Comparison of ENCODE assay signal across 14 cellular contexts in the genomic region with DNA sequence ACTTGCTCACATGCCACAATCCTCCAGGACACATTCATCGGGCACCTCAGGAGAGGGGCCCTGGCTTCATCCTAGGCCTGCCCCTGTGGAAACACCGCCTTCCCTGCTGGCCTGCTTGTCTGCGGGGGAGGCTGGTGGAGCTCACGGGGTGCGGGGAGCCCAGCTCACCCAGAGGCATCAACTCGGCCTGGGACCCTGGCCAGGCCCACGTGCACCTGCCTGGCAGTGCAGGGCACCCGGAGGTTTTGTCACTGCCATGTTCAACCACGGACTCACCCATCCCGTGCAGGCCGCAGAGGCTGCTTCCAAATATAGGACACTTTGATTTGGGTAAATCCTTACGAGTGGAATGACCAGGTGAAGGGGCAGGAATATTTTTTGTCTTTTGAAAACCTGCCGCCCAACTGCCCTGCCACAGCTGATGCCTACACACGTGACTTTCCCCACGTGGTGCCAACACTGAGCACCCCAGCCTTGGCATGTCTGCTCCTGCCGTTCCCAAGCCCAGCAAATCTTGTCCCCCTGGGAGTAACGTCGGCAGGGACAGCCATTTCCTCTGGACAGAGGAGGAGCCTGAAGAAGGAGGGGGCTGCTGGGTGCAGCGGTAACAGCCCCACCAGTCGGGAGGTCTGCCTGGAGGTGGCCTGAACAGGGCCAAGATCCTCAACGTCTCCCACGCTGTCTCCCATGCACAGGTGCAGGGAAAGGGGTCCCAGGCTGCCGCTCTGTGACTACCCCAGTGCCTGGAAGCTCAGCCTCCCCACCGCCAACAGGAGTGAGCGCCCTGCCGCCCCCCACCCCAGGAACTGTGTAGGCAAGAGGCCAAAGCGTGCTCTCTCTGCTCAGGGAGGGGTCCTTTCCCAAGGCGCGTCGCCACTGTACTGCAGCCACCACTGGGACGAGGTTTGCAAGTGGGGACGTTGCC. TPM values are rescaled to one million over a fixed set of nuclear protein-coding genes. Genes with fewer than 3 reads are reported as not detected.
DNase-seq lines count a peak whose midpoint lies in the region; ATAC-seq, FAIRE-seq and TF ChIP-seq lines count a peak whose summit lies in the region.
"Had no signal": no experiment of that assay in that cellular context is flagged by ENCODE, and none has a peak within 500 bp of the region (broad histone marks: within the 10 kb centered on the region; RNA-seq: fewer than 3 reads in every experiment).

No MANE protein-coding gene starts in this region.

- H3K27me3 ChIP-seq in BLaER1 (no peaks in the 10 kb centered on the region), pancreas (no peaks in the 10 kb centered on the region), esophagus squamous epithelium (no peaks in the 10 kb centered on the region)

- H3K36me3 ChIP-seq in BLaER1 (peaks cover 85% of the 10 kb centered on the region), pancreas (peaks cover 0 to 23% (median 0%) of the 10 kb centered on the region in 3 donors), esophagus squamous epithelium (peaks cover 13 to 85% (median 33%) of the 10 kb centered on the region in 3 donors)

- no peak overlapping the region for H3K4me3 ChIP-seq in BLaER1
- H3K4me3 ChIP-seq in pancreas, result no peak overlapping the region
- H3K4me3 ChIP-seq in esophagus squamous epithelium, result no peak overlapping the region

- no peak overlapping the region for H3K4me2 ChIP-seq in BLaER1

- no peaks in the 10 kb centered on the region for H3K9me3 Mint-ChIP-seq in activated CD4-positive, alpha-beta T cell treated with anti-CD3 and anti-CD28 coated beads for 36 hours (ENCODE audit: low read depth)

- TF ChIP-seq POLR2A in esophagus squamous epithelium (IDR thresholded peaks at IDR 0.05), result no peak

- CTCF ChIA-PET in RWPE1 (lab: Yijun Ruan, JAX), result no interaction called here
- CTCF ChIA-PET in activated CD4-positive, alpha-beta T cell treated with anti-CD3 and anti-CD28 coated beads for 36 hours (lab: Charles Lee), result no interaction called here

- no peaks in the 10 kb centered on the region for H3K36me3 Mint-ChIP-seq in activated CD4-positive, alpha-beta T cell treated with anti-CD3 and anti-CD28 coated beads for 36 hours (ENCODE audit: low read depth)

- TF ChIP-seq CTCF in RWPE1 (conservative IDR thresholded peaks at IDR 0.05; ENCODE audit: low read depth), result no peak
- no peak for TF ChIP-seq CTCF in pancreas (IDR thresholded peaks at IDR 0.05)
- no peak for TF ChIP-seq CTCF in esophagus squamous epithelium (IDR thresholded peaks at IDR 0.05)

- no peak overlapping the region for H3K9ac ChIP-seq in BLaER1

- WGBS in pancreas, 2 donors, result 85 to 86% methylated on average over 32 of the region's 32 CpGs
- 71 to 82% methylated on average over 9 to 13 of the region's 32 CpGs for WGBS in esophagus squamous epithelium, 2 donors

- no peak overlapping the region for H3K27ac Mint-ChIP-seq in activated CD4-positive, alpha-beta T cell treated with anti-CD3 and anti-CD28 coated beads for 36 hours

- H3K27ac ChIP-seq in BLaER1, result 0 out of 2 replicates have a peak overlapping the region, but pooled peaks have one; percentile 18
- H3K27ac ChIP-seq in RWPE1, result peak overlapping the region; percentile 66
- H3K27ac ChIP-seq in pancreas, result no peak overlapping the region
- H3K27ac ChIP-seq in esophagus squamous epithelium, result no peak overlapping the region

- no peaks in the 10 kb centered on the region for H3K4me1 Mint-ChIP-seq in activated CD4-positive, alpha-beta T cell treated with anti-CD3 and anti-CD28 coated beads for 36 hours

- H3K9me3 ChIP-seq in BLaER1 (no peaks in the 10 kb centered on the region), pancreas (no peaks in the 10 kb centered on the region), esophagus squamous epithelium (no peaks in the 10 kb centered on the region)

- DNase-seq in RWPE1 (ENCODE audit: low spot score) (no peak), cardiac septum (ENCODE audit: low spot score) (peak; percentile 72), pancreas (peak in 5 of 6 donors; percentile 2 to 62 (median 12)), activated gamma-delta T cell treated with Interleukin-2 at 50 U/mL for 16 hours (no peak), esophagus squamous epithelium (lab: John Stamatoyannopoulos, UW) (no peak)
- DNase-seq in activated CD4-positive, alpha-beta T cell treated with anti-CD3 and anti-CD28 coated beads for 36 hours, result no peak
- DNase-seq: amniotic stem cell; effector memory CD4-positive, alpha-beta T cell; Kasumi-1; NCI-H1930; SW 1271 had no signal

- ATAC-seq in pancreas (no peak), GM21447 (IDR thresholded peaks at IDR 0.05; ENCODE audit: unreplicated experiment) (no peak)
- no peak for ATAC-seq in activated CD4-positive, alpha-beta T cell treated with anti-CD3 and anti-CD28 coated beads for 36 hours

- peaks cover 96% of the 10 kb centered on the region for H4K20me1 ChIP-seq in BLaER1

- no peak overlapping the region for H3K4me3 Mint-ChIP-seq in activated CD4-positive, alpha-beta T cell treated with anti-CD3 and anti-CD28 coated beads for 36 hours

- intact Hi-C loops in cardiac septum (cut with DNase I), result no loop called here
- intact Hi-C loops in pancreas (cut with DNase I), result no loop called here
- intact Hi-C loops in esophagus squamous epithelium (cut with DNase I), result loop anchor here (10.0 kb wide), 1 partner anchor 161 kb away; a partner anchor contains a TSS
- intact Hi-C loops in activated CD4-positive, alpha-beta T cell treated with anti-CD3 and anti-CD28 coated beads for 36 hours (cut with DNase I, micrococcal nuclease), result no loop called here

- POLR2A ChIA-PET in RWPE1 (lab: Yijun Ruan, JAX; ENCODE audit: low non-redundant PET), result no interaction called here
- POLR2A ChIA-PET in activated CD4-positive, alpha-beta T cell treated with anti-CD3 and anti-CD28 coated beads for 36 hours (lab: Charles Lee), result no interaction called here

- FAIRE-seq in pancreas (lab: Jason Lieb, UNC), result no peak
- FAIRE-seq: H54 had no signal

- no peaks in the 10 kb centered on the region for H3K27me3 Mint-ChIP-seq in activated CD4-positive, alpha-beta T cell treated with anti-CD3 and anti-CD28 coated beads for 36 hours

- H3K4me1 ChIP-seq in BLaER1 (peaks cover 28% of the 10 kb centered on the region), pancreas (peaks cover 0 to 4% (median 0%) of the 10 kb centered on the region in 3 donors), esophagus squamous epithelium (peaks cover 31 to 67% (median 33%) of the 10 kb centered on the region in 3 donors)

RNA-seq across cellular contexts. Expression of a gene that starts 8.5 kb away (rescaled TPM):
- total RNA-seq in cardiac septum, result 37.9 TPM
- 10 to 100 TPM; 14.8 to 35.8 (median 24.7) TPM for total RNA-seq in pancreas
- polyA plus RNA-seq in pancreas, result 10 to 100 TPM; 29.6 to 51.4 TPM
- 10 to 100 TPM; 12.9 to 32.2 (median 27.8) TPM for total RNA-seq in esophagus squamous epithelium
- 1 to 10 TPM; 1.6 to 2.3 TPM for total RNA-seq in activated CD4-positive, alpha-beta T cell treated with anti-CD3 and anti-CD28 coated beads for 36 hours

RNA-seq across cellular contexts. Expression of a gene that starts 11.5 kb away (rescaled TPM):
- total RNA-seq in cardiac septum (5.6 TPM), pancreas (1 to 10 TPM; 4.1 to 7.9 (median 5.7) TPM), esophagus squamous epithelium (10 to 100 TPM in 3 of 4 donors, 1 to 10 TPM in 1; 8.9 to 13.0 (median 10.7) TPM)
- 1 to 10 TPM; 8.5 to 9.6 TPM for polyA plus RNA-seq in pancreas
- total RNA-seq in activated CD4-positive, alpha-beta T cell treated with anti-CD3 and anti-CD28 coated beads for 36 hours, result 10 to 100 TPM; 14.6 to 18.6 TPM

RNA-seq across cellular contexts. Expression of a gene that starts 11.5 kb away (rescaled TPM):
- total RNA-seq in cardiac septum (2.3 TPM), pancreas (1 to 10 TPM in 5 of 6 donors, under 1 TPM in 1; 0.95 to 2.3 (median 1.9) TPM), esophagus squamous epithelium (1 to 10 TPM in 3 of 4 donors, under 1 TPM in 1; 0.19 to 1.5 (median 1.2) TPM)
- 1 to 10 TPM; 2.5 to 3.6 TPM for polyA plus RNA-seq in pancreas
- 1 to 10 TPM; 2.3 to 3.2 TPM for total RNA-seq in activated CD4-positive, alpha-beta T cell treated with anti-CD3 and anti-CD28 coated beads for 36 hours

Comparison
In these comparisons a context has a peak if more than half of its experiments do, and no peak if none do; other contexts are left out.
1. H3K27ac ChIP-seq: peak in BLaER1 (single experiment) and RWPE1 (single experiment); none in pancreas (0 of 4) and esophagus squamous epithelium (0 of 4).
2. DNase-seq: peak in cardiac septum (single experiment) and pancreas (5 of 6); none in RWPE1 (single experiment), activated gamma-delta T cell treated with Interleukin-2 at 50 U/mL for 16 hours (single experiment), esophagus squamous epithelium (single experiment) and activated CD4-positive, alpha-beta T cell treated with anti-CD3 and anti-CD28 coated beads for 36 hours (single experiment).
3. RNA of a gene that starts 8.5 kb away (total RNA-seq): 37.9 TPM in cardiac septum (single experiment), 12.9 to 32.2 TPM in esophagus squamous epithelium and 14.8 to 35.8 TPM in pancreas; 1.6 to 2.3 TPM in activated CD4-positive, alpha-beta T cell treated with anti-CD3 and anti-CD28 coated beads for 36 hours; every median in the first group is over 4 times any median in the second.